Comparison of ENCODE assay signal across 8 cellular contexts in genomic region chr2:136384541-136385303, GRCh38.
DNase-seq lines count a peak whose midpoint lies in the region; ATAC-seq and TF ChIP-seq lines count a peak whose summit lies in the region.

No MANE protein-coding gene starts in this region.

- TF ChIP-seq CTCF in GM20000 (IDR thresholded peaks at IDR 0.05; ENCODE audit: extremely low read depth, missing control alignments) (peak; percentile 74), glutamatergic neuron (IDR thresholded peaks at IDR 0.05; ENCODE audit: partially characterized antibody, unreplicated experiment) (peak; percentile 63), RWPE1 (conservative IDR thresholded peaks at IDR 0.05; ENCODE audit: low read depth) (no peak)

- H3K4me1 Mint-ChIP-seq in activated T-helper 17 cell treated with anti-CD3 and anti-CD28 coated beads, Interleukin-2, amount 50 U/mL, for 72 hours = peaks cover 31% of the 10 kb centered on the region
- peaks cover 22% of the 10 kb centered on the region for H3K4me1 Mint-ChIP-seq in glutamatergic neuron (ENCODE audit: low read depth, unreplicated experiment)

- H3K27me3 ChIP-seq in NT2/D1 (ENCODE audit: insufficient read depth, insufficient read length) = no peaks in the 10 kb centered on the region

- POLR2A ChIA-PET in RWPE1 (lab: Yijun Ruan, JAX; ENCODE audit: low non-redundant PET) = no interaction called here

- CTCF ChIA-PET in RWPE1 (lab: Yijun Ruan, JAX) = interaction anchor here (0.6 to 1.6 kb wide), 4 partner anchors 10 to 1370 kb away, joined by 3 to 9 read pairs (median 4); no protein-coding TSS in a partner anchor

- intact Hi-C loops in sciatic nerve (cut with DNase I) = loop anchor here (5.0 to 10.0 kb wide), 2 partner anchors 470 to 1173 kb away; no protein-coding TSS in a partner anchor

- peak overlapping the region; percentile 99 for H3K27ac Mint-ChIP-seq in activated T-helper 17 cell treated with anti-CD3 and anti-CD28 coated beads, Interleukin-2, amount 50 U/mL, for 72 hours
- H3K27ac Mint-ChIP-seq in glutamatergic neuron (ENCODE audit: unreplicated experiment) = no peak overlapping the region

- no peaks in the 10 kb centered on the region for H3K27me3 Mint-ChIP-seq in activated T-helper 17 cell treated with anti-CD3 and anti-CD28 coated beads, Interleukin-2, amount 50 U/mL, for 72 hours
- H3K27me3 Mint-ChIP-seq in glutamatergic neuron (ENCODE audit: unreplicated experiment) = no peaks in the 10 kb centered on the region

- peak; percentile 21 for ATAC-seq in HG03558 (IDR thresholded peaks at IDR 0.05; ENCODE audit: extremely low read depth, unreplicated experiment)
- ATAC-seq in activated T-helper 17 cell treated with anti-CD3 and anti-CD28 coated beads, Interleukin-2, amount 50 U/mL, for 72 hours (replicated peaks) = peak; percentile 14
- peak; percentile 92 for ATAC-seq in sciatic nerve

- DNase-seq in DMS153 treated with DMSO at 0.1 percent for 48 hours (lab: John Stamatoyannopoulos, UW; ENCODE audit: unreplicated experiment) (peak; percentile 74), GM20000 (ENCODE audit: low spot score) (peak; percentile 47), NT2/D1 (ENCODE audit: low read depth, low spot score) (peak; percentile 44), glutamatergic neuron (peak; percentile 27), sciatic nerve (ENCODE audit: low spot score) (no peak), RWPE1 (ENCODE audit: low spot score) (no peak)

- H3K4me1 ChIP-seq in NT2/D1 (ENCODE audit: insufficient read depth, insufficient read length) = no peaks in the 10 kb centered on the region

- H3K9me3 ChIP-seq in NT2/D1 (ENCODE audit: insufficient read depth, low read length) = no peaks in the 10 kb centered on the region

- peak overlapping the region; percentile 82 for H3K4me3 Mint-ChIP-seq in activated T-helper 17 cell treated with anti-CD3 and anti-CD28 coated beads, Interleukin-2, amount 50 U/mL, for 72 hours
- H3K4me3 Mint-ChIP-seq in glutamatergic neuron (ENCODE audit: unreplicated experiment) = no peak overlapping the region

- H3K9me3 Mint-ChIP-seq in activated T-helper 17 cell treated with anti-CD3 and anti-CD28 coated beads, Interleukin-2, amount 50 U/mL, for 72 hours = no peaks in the 10 kb centered on the region
- H3K9me3 Mint-ChIP-seq in glutamatergic neuron (ENCODE audit: unreplicated experiment) = peaks cover 8% of the 10 kb centered on the region

- no peak overlapping the region for H3K27ac ChIP-seq in RWPE1

- H3K9ac ChIP-seq in NT2/D1 (ENCODE audit: insufficient read length, low read depth) = no peak overlapping the region

- no peaks in the 10 kb centered on the region for H3K36me3 ChIP-seq in NT2/D1 (ENCODE audit: insufficient read depth, insufficient read length, low read length)

- H3K4me3 ChIP-seq in NT2/D1 (ENCODE audit: insufficient read length, low read depth) = no peak overlapping the region

- H3K36me3 Mint-ChIP-seq in activated T-helper 17 cell treated with anti-CD3 and anti-CD28 coated beads, Interleukin-2, amount 50 U/mL, for 72 hours (ENCODE audit: low read depth) = peaks cover 6% of the 10 kb centered on the region
- H3K36me3 Mint-ChIP-seq in glutamatergic neuron (ENCODE audit: unreplicated experiment) = peaks cover 6% of the 10 kb centered on the region

Comparison
In these comparisons a context has a peak if more than half of its experiments do, and no peak if none do; other contexts are left out.
1. DNase-seq: peak in DMS153 treated with DMSO at 0.1 percent for 48 hours (single experiment), GM20000 (single experiment), NT2/D1 (single experiment) and glutamatergic neuron (single experiment); none in sciatic nerve (single experiment) and RWPE1 (single experiment).
2. ATAC-seq: peak in every context shown above with its lines; median percentile 92 in sciatic nerve; 21 in HG03558; 14 in activated T-helper 17 cell treated with anti-CD3 and anti-CD28 coated beads, Interleukin-2, amount 50 U/mL, for 72 hours.